Comparison of ENCODE assay signal across 1 cellular context in the genomic region with DNA sequence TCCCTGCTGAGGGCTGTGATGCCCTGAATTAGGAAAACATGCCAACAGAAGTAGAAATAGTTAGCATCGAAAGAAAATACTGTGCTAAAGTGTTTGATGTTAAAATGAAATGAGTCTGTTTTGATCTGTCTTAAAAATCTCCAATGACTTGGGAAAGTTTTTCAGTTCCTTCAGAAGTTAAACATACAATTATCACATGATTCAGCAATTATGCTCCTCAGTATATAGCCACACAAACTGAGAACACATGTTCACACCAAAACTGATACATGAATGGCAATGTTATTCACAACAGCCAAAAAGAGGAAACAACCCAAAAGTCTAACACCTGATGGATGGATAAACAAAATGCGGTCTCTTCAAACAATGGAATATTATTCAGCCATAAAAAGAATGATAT.
TF ChIP-seq lines count a peak whose summit lies in the region.

No MANE protein-coding gene starts in this region.

TF ChIP-seq in H1, 55 proteins besides CTCF, POLR2A, EP300 and RAD21 (continued from another document):
- TF ChIP-seq, protein P1, sequence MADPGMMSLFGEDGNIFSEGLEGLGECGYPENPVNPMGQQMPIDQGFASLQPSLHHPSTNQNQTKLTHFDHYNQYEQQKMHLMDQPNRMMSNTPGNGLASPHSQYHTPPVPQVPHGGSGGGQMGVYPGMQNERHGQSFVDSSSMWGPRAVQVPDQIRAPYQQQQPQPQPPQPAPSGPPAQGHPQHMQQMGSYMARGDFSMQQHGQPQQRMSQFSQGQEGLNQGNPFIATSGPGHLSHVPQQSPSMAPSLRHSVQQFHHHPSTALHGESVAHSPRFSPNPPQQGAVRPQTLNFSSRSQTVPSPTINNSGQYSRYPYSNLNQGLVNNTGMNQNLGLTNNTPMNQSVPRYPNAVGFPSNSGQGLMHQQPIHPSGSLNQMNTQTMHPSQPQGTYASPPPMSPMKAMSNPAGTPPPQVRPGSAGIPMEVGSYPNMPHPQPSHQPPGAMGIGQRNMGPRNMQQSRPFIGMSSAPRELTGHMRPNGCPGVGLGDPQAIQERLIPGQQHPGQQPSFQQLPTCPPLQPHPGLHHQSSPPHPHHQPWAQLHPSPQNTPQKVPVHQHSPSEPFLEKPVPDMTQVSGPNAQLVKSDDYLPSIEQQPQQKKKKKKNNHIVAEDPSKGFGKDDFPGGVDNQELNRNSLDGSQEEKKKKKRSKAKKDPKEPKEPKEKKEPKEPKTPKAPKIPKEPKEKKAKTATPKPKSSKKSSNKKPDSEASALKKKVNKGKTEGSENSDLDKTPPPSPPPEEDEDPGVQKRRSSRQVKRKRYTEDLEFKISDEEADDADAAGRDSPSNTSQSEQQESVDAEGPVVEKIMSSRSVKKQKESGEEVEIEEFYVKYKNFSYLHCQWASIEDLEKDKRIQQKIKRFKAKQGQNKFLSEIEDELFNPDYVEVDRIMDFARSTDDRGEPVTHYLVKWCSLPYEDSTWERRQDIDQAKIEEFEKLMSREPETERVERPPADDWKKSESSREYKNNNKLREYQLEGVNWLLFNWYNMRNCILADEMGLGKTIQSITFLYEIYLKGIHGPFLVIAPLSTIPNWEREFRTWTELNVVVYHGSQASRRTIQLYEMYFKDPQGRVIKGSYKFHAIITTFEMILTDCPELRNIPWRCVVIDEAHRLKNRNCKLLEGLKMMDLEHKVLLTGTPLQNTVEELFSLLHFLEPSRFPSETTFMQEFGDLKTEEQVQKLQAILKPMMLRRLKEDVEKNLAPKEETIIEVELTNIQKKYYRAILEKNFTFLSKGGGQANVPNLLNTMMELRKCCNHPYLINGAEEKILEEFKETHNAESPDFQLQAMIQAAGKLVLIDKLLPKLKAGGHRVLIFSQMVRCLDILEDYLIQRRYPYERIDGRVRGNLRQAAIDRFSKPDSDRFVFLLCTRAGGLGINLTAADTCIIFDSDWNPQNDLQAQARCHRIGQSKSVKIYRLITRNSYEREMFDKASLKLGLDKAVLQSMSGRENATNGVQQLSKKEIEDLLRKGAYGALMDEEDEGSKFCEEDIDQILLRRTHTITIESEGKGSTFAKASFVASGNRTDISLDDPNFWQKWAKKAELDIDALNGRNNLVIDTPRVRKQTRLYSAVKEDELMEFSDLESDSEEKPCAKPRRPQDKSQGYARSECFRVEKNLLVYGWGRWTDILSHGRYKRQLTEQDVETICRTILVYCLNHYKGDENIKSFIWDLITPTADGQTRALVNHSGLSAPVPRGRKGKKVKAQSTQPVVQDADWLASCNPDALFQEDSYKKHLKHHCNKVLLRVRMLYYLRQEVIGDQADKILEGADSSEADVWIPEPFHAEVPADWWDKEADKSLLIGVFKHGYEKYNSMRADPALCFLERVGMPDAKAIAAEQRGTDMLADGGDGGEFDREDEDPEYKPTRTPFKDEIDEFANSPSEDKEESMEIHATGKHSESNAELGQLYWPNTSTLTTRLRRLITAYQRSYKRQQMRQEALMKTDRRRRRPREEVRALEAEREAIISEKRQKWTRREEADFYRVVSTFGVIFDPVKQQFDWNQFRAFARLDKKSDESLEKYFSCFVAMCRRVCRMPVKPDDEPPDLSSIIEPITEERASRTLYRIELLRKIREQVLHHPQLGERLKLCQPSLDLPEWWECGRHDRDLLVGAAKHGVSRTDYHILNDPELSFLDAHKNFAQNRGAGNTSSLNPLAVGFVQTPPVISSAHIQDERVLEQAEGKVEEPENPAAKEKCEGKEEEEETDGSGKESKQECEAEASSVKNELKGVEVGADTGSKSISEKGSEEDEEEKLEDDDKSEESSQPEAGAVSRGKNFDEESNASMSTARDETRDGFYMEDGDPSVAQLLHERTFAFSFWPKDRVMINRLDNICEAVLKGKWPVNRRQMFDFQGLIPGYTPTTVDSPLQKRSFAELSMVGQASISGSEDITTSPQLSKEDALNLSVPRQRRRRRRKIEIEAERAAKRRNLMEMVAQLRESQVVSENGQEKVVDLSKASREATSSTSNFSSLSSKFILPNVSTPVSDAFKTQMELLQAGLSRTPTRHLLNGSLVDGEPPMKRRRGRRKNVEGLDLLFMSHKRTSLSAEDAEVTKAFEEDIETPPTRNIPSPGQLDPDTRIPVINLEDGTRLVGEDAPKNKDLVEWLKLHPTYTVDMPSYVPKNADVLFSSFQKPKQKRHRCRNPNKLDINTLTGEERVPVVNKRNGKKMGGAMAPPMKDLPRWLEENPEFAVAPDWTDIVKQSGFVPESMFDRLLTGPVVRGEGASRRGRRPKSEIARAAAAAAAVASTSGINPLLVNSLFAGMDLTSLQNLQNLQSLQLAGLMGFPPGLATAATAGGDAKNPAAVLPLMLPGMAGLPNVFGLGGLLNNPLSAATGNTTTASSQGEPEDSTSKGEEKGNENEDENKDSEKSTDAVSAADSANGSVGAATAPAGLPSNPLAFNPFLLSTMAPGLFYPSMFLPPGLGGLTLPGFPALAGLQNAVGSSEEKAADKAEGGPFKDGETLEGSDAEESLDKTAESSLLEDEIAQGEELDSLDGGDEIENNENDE (IDR thresholded peaks at IDR 0.05; ENCODE audit: insufficient replicate concordance, low read length) = no peak
- TF ChIP-seq CHD1 (IDR thresholded peaks at IDR 0.05; ENCODE audit: low read depth, low read length) (no peak), ASH2L (IDR thresholded peaks at IDR 0.05; ENCODE audit: low read length) (no peak), SIN3A (conservative IDR thresholded peaks at IDR 0.05 in 1 of 2, IDR thresholded peaks at IDR 0.05 in 1 of 2; ENCODE audit: low read depth in 1 of 2, low read length in 2 of 2) (no peak), BRCA1 (IDR thresholded peaks at IDR 0.05; ENCODE audit: low read depth, low read length) (no peak)
TF ChIP-seq in H1: peak in this region for 0.
